8 cellular contexts compared by ENCODE assay signal in the genomic region with DNA sequence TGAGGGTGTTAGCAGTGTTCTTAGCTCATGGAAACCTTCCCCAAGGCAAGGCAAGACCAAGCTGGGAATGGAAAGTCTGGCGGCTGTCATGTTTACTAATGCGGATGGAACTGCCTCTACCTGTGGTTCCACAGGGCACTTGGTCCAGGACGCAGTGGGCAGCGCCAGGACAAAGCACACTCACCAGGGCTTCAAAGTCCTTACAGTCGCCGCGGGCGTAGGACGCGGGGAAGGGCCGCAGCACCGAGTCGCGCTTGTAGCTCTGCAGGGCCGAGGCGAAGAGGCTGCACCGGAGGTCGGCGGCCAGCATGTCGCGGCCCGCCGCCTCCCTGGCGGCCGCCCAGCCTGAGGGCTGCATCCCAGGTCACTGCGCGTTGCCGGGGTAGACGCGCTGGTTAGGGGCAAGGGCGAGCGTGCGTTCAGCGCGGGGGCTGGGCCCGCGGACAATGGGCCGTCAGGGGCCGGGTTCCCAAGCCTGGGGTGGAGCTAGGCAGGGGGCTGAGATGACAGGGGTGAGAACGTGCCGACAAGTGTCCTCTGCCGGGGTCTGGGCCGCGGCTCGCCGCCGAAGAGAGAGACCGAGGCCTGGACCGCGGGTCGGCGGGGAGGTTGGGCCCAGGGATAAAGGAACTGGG. TPM values are rescaled to one million over a fixed set of nuclear protein-coding genes. Genes with fewer than 3 reads are reported as not detected.
A peak's percentile ranks its signal among the peaks of the same experiment; 100 is the strongest.
DNase-seq lines count a peak whose midpoint lies in the region; ATAC-seq, FAIRE-seq and TF ChIP-seq lines count a peak whose summit lies in the region.

No MANE protein-coding gene starts in this region.

- no peaks in the 10 kb centered on the region for H3K27me3 Mint-ChIP-seq in stimulated activated memory B cell treated with anti-CD40 and anti-IgM and Interleukin-4, amounts not matched to agents 10 μg/mL and 1 μg/mL and 100 μg/mL, for 72 hours

- DNase-seq in AG04449 (ENCODE audit: low read depth, low spot score) (no peak), GM12891 (ENCODE audit: insufficient read length, low spot score) (peak; percentile 39), NCI-H69 (lab: John Stamatoyannopoulos, UW) (peak; percentile 80), cardiac fibroblast (ENCODE audit: low read depth in 2 of 2) (peak; percentile 21 to 29), NK-92 (lab: John Stamatoyannopoulos, UW; ENCODE audit: unreplicated experiment) (no peak)

- no peak for TF ChIP-seq POLR2A in GM12891 (IDR thresholded peaks at IDR 0.05; ENCODE audit: low read depth, low read length)

- no peaks in the 10 kb centered on the region for H3K9me3 Mint-ChIP-seq in stimulated activated memory B cell treated with anti-CD40 and anti-IgM and Interleukin-4, amounts not matched to agents 10 μg/mL and 1 μg/mL and 100 μg/mL, for 72 hours

- peaks cover 10% of the 10 kb centered on the region for H3K36me3 Mint-ChIP-seq in stimulated activated memory B cell treated with anti-CD40 and anti-IgM and Interleukin-4, amounts not matched to agents 10 μg/mL and 1 μg/mL and 100 μg/mL, for 72 hours

- H3K4me3 ChIP-seq in AG04449 (ENCODE audit: low read depth, low read length) (peak overlapping the region; percentile 69), cardiac fibroblast (replicated peaks in 1 of 2; ENCODE audit: low read depth in 2 of 2, low read length in 2 of 2) (peak overlapping the region; percentile 65 to 66)

- H3K4me1 Mint-ChIP-seq in stimulated activated memory B cell treated with anti-CD40 and anti-IgM and Interleukin-4, amounts not matched to agents 10 μg/mL and 1 μg/mL and 100 μg/mL, for 72 hours = peaks cover 33% of the 10 kb centered on the region

- POLR2A ChIA-PET in AG04449 (lab: Yijun Ruan, JAX) = interaction anchor here (0.6 to 3.3 kb wide), 6 partner anchors 9 to 101 kb away, joined by 3 to 42 read pairs (median 5); partner anchors contain the start of genes CLPX and RNU5B-1

- peak; percentile 69 for FAIRE-seq in GM12891 (lab: Jason Lieb, UNC)

- H3K27ac ChIP-seq in layer of hippocampus (ENCODE audit: low read depth, low read length) = peak overlapping the region; percentile 92

- ATAC-seq in HG02798 (IDR thresholded peaks at IDR 0.05; ENCODE audit: poor library complexity, unreplicated experiment) = peak; percentile 24
- ATAC-seq in stimulated activated memory B cell treated with anti-CD40 and anti-IgM and Interleukin-4, amounts not matched to agents 10 μg/mL and 1 μg/mL and 100 μg/mL, for 72 hours = peak; percentile 56

- H3K27me3 ChIP-seq in layer of hippocampus (ENCODE audit: control insufficient read depth, insufficient read depth, low read length) = no peaks in the 10 kb centered on the region

- H3K4me3 Mint-ChIP-seq in stimulated activated memory B cell treated with anti-CD40 and anti-IgM and Interleukin-4, amounts not matched to agents 10 μg/mL and 1 μg/mL and 100 μg/mL, for 72 hours = peak overlapping the region; percentile 81

- CTCF ChIA-PET in AG04449 (lab: Yijun Ruan, JAX) = interaction anchor here (0.6 to 5.7 kb wide), 20 partner anchors 8 to 299 kb away, joined by 3 to 97 read pairs (median 4); partner anchors contain the start of genes CLPX and RNU5B-1

- H3K27ac Mint-ChIP-seq in stimulated activated memory B cell treated with anti-CD40 and anti-IgM and Interleukin-4, amounts not matched to agents 10 μg/mL and 1 μg/mL and 100 μg/mL, for 72 hours = peak overlapping the region; percentile 85

- TF ChIP-seq CTCF in AG04449 (IDR thresholded peaks at IDR 0.05; ENCODE audit: insufficient read depth, low read length, missing control alignments) (no peak), cardiac fibroblast (IDR thresholded peaks at IDR 0.05; ENCODE audit: low read depth, low read length) (no peak)

TF ChIP-seq in GM12891, 5 proteins besides CTCF, POLR2A, EP300 and RAD21:
- TF ChIP-seq TAF1 (IDR thresholded peaks at IDR 0.05; ENCODE audit: low read depth, low read length) (no peak), POU2F2 (IDR thresholded peaks at IDR 0.05; ENCODE audit: low read depth, low read length) (no peak), PAX5 (IDR thresholded peaks at IDR 0.05; ENCODE audit: insufficient read depth, low read length, severe bottlenecking) (no peak), POLR2AphosphoS5 (IDR thresholded peaks at IDR 0.05; ENCODE audit: low read depth, low read length) (no peak), SPI1 (IDR thresholded peaks at IDR 0.05; ENCODE audit: low read depth, low read length) (no peak)

RNA-seq across cellular contexts. Expression of gene PARP16, which starts 0.5 kb away (rescaled TPM):
- polyA plus RNA-seq in GM12891 (2012; ENCODE audit: low read depth, missing spikeins) = 9.5 TPM

RNA-seq across cellular contexts. Expression of gene RNU5A-1, which starts 9.7 kb away (rescaled TPM):
- not detected for polyA plus RNA-seq in GM12891 (2012; ENCODE audit: low read depth, missing spikeins)

RNA-seq across cellular contexts. Expression of gene RNU5B-1, which starts 18.3 kb away (rescaled TPM):
- not detected for polyA plus RNA-seq in GM12891 (2012; ENCODE audit: low read depth, missing spikeins)

Comparison
In these comparisons a context has a peak if more than half of its experiments do, and no peak if none do; other contexts are left out.
1. DNase-seq: peak in GM12891 (single experiment), NCI-H69 (single experiment) and cardiac fibroblast (2 of 2); none in AG04449 (single experiment) and NK-92 (single experiment).